9 cellular contexts compared by ENCODE assay signal in genomic region chr15:85831415-85832113, GRCh38. TPM values are rescaled to one million over a fixed set of nuclear protein-coding genes. Genes with fewer than 3 reads are reported as not detected.
DNase-seq lines count a peak whose midpoint lies in the region; ATAC-seq and TF ChIP-seq lines count a peak whose summit lies in the region.
"Had no signal": no experiment of that assay in that cellular context is flagged by ENCODE, and none has a peak within 500 bp of the region (broad histone marks: within the 10 kb centered on the region; RNA-seq: fewer than 3 reads in every experiment).

No MANE protein-coding gene starts in this region.

- TF ChIP-seq CTCF in cardiac muscle cell (IDR thresholded peaks at IDR 0.05; ENCODE audit: low read depth, low read length) = peak; percentile 84
- peak; percentile 28 to 69 (median 60) for TF ChIP-seq CTCF in prostate gland (IDR thresholded peaks at IDR 0.05)

- H3K4me1 ChIP-seq in cardiac muscle cell (ENCODE audit: low read depth) = no peaks in the 10 kb centered on the region
- H3K4me1 ChIP-seq in prostate gland (replicated peaks) = no peaks in the 10 kb centered on the region

- TF ChIP-seq POLR2A in prostate gland (IDR thresholded peaks at IDR 0.05) = no peak

- intact Hi-C loops in prostate gland (cut with DNase I) = loop anchor here (2.0 to 10.0 kb wide), 5 partner anchors 79 to 537 kb away; no protein-coding TSS in a partner anchor

- H3K27ac ChIP-seq in cardiac muscle cell (no peak overlapping the region), prostate gland (no peak overlapping the region)

- WGBS in prostate gland = 59% methylated on average over 15 of the region's 15 CpGs

- H3K4me3 ChIP-seq in cardiac muscle cell (no peak overlapping the region), prostate gland (no peak overlapping the region)
- H3K4me3 ChIP-seq: BLaER1 treated with 17β-estradiol and CSF1 and Interleukin-3, amounts not matched to agents 10 nM and 100 nM had no signal

- DNase-seq in NCI-H2196 (lab: John Stamatoyannopoulos, UW; ENCODE audit: unreplicated experiment) (peak; percentile 11), NCI-H2196 treated with DMSO at 0.1 percent for 48 hours (lab: John Stamatoyannopoulos, UW; ENCODE audit: unreplicated experiment) (no peak), NCI-H460 (ENCODE audit: extremely low read depth, low read depth) (peak; percentile 35), cardiac muscle cell (ENCODE audit: low read depth in 1 of 2, low spot score in 1 of 2) (peak; percentile 76 to 80), prostate gland (ENCODE audit: low spot score) (peak; percentile 39)
- DNase-seq in activated naive CD8-positive, alpha-beta T cell treated with anti-CD3 and anti-CD28 coated beads, Interleukin-2, amount 50 U/mL, for 24 hours = peak; percentile 39

- H3K27ac Mint-ChIP-seq in activated naive CD8-positive, alpha-beta T cell treated with anti-CD3 and anti-CD28 coated beads, Interleukin-2, amount 50 U/mL, for 24 hours = no peak overlapping the region

- no peaks in the 10 kb centered on the region for H3K9me3 ChIP-seq in cardiac muscle cell (ENCODE audit: low read depth)
- no peaks in the 10 kb centered on the region for H3K9me3 ChIP-seq in prostate gland
- H3K9me3 ChIP-seq: BLaER1 treated with 17β-estradiol and CSF1 and Interleukin-3, amounts not matched to agents 10 nM and 100 nM had no signal

- H3K27me3 ChIP-seq in cardiac muscle cell (no peaks in the 10 kb centered on the region), prostate gland (replicated peaks; ENCODE audit: insufficient read depth) (no peaks in the 10 kb centered on the region)
- H3K27me3 ChIP-seq: BLaER1 treated with 17β-estradiol and CSF1 and Interleukin-3, amounts not matched to agents 10 nM and 100 nM had no signal

- H3K9me3 Mint-ChIP-seq in activated naive CD8-positive, alpha-beta T cell treated with anti-CD3 and anti-CD28 coated beads, Interleukin-2, amount 50 U/mL, for 24 hours = no peaks in the 10 kb centered on the region

- no peaks in the 10 kb centered on the region for H3K4me1 Mint-ChIP-seq in activated naive CD8-positive, alpha-beta T cell treated with anti-CD3 and anti-CD28 coated beads, Interleukin-2, amount 50 U/mL, for 24 hours

- H3K27me3 Mint-ChIP-seq in activated naive CD8-positive, alpha-beta T cell treated with anti-CD3 and anti-CD28 coated beads, Interleukin-2, amount 50 U/mL, for 24 hours = no peaks in the 10 kb centered on the region

- ATAC-seq in activated naive CD8-positive, alpha-beta T cell treated with anti-CD3 and anti-CD28 coated beads, Interleukin-2, amount 50 U/mL, for 24 hours = peak; percentile 52
- ATAC-seq in GM21515 (IDR thresholded peaks at IDR 0.05; ENCODE audit: unreplicated experiment) (no peak), HG02852 (IDR thresholded peaks at IDR 0.05; ENCODE audit: unreplicated experiment) (no peak)

- no peak overlapping the region for H3K4me3 Mint-ChIP-seq in activated naive CD8-positive, alpha-beta T cell treated with anti-CD3 and anti-CD28 coated beads, Interleukin-2, amount 50 U/mL, for 24 hours

- H3K36me3 ChIP-seq in cardiac muscle cell (no peaks in the 10 kb centered on the region), prostate gland (no peaks in the 10 kb centered on the region)
- H3K36me3 ChIP-seq: BLaER1 treated with 17β-estradiol and CSF1 and Interleukin-3, amounts not matched to agents 10 nM and 100 nM had no signal

- H3K36me3 Mint-ChIP-seq in activated naive CD8-positive, alpha-beta T cell treated with anti-CD3 and anti-CD28 coated beads, Interleukin-2, amount 50 U/mL, for 24 hours (ENCODE audit: low read depth) = no peaks in the 10 kb centered on the region

RNA-seq across cellular contexts. Expression of gene KLHL25, which starts 36.8 kb away (rescaled TPM):
- 2.5 and 2.7 TPM in 2 replicates for total RNA-seq in NCI-H460 (2014; rRNA removed; shearing (Covaris generic))
- polyA plus RNA-seq in NCI-H460 (2014; cell fraction: nucleus; rRNA removed) = 7.7 and 8.6 TPM in 2 replicates
- 16.7 and 18.0 TPM in 2 replicates for total RNA-seq in cardiac muscle cell
- polyA plus RNA-seq in cardiac muscle cell = 10.9 and 19.3 TPM in 2 replicates
- total RNA-seq in prostate gland = 10 to 100 TPM in 1 of 2 donors, 1 to 10 TPM in 1; 5.1 to 30.8 TPM
